In genomic region chr4:43550981-43551627, GRCh38 we compare ENCODE assay signal across 32 cellular contexts.
"Had no signal": no experiment of that assay in that cellular context is flagged by ENCODE, and none has a peak within 500 bp of the region (broad histone marks: within the 10 kb centered on the region; RNA-seq: fewer than 3 reads in every experiment).

No MANE protein-coding gene starts in this region.

- ATAC-seq: activated CD4-positive, alpha-beta T cell treated with anti-CD3 and anti-CD28 coated beads for 36 hours; activated CD8-positive, alpha-beta memory T cell treated with anti-CD3 and anti-CD28 coated beads, Interleukin-2, amount 10 ng/mL, durations not matched to agents 7 days and 5 days; activated CD8-positive, alpha-beta T cell treated with anti-CD3 and anti-CD28 coated beads, Interleukin-2, amount 10 ng/mL, durations not matched to agents 7 days and 5 days; activated naive CD8-positive, alpha-beta T cell treated with anti-CD3 and anti-CD28 coated beads, Interleukin-2, amount 50 U/mL, for 24 hours; body of pancreas; gastroesophageal sphincter; T-helper 17 cell had no signal

- FAIRE-seq: endometrium, endothelial cell of umbilical vein had no signal

- H3K36me3 Mint-ChIP-seq: activated CD4-positive, alpha-beta memory T cell treated with anti-CD3 and anti-CD28 coated beads for 36 hours; activated CD8-positive, alpha-beta memory T cell treated with anti-CD3 and anti-CD28 coated beads, Interleukin-2, amount 10 ng/mL, durations not matched to agents 7 days and 5 days; activated naive CD8-positive, alpha-beta T cell treated with anti-CD3 and anti-CD28 coated beads for 36 hours had no signal

- H3K4me3 ChIP-seq: adrenal gland, body of pancreas, colonic mucosa, esophagus squamous epithelium, gastroesophageal sphincter had no signal

- H3K4me1 Mint-ChIP-seq: activated CD4-positive, alpha-beta T cell treated with anti-CD3 and anti-CD28 coated beads for 36 hours; activated CD4-positive, alpha-beta T cell treated with anti-CD3 and anti-CD28 coated beads, Interleukin-2, amount 10 ng/mL, durations not matched to agents 24 days and 14 days; activated CD8-positive, alpha-beta memory T cell treated with anti-CD3 and anti-CD28 coated beads, Interleukin-2, amount 10 ng/mL, durations not matched to agents 7 days and 5 days; activated naive CD4-positive, alpha-beta T cell treated with anti-CD3 and anti-CD28 coated beads, Interleukin-2, amount 50 U/mL, for 24 hours; activated naive CD8-positive, alpha-beta T cell treated with anti-CD3 and anti-CD28 coated beads for 36 hours; activated naive CD8-positive, alpha-beta T cell treated with anti-CD3 and anti-CD28 coated beads, Interleukin-2, amount 50 U/mL, for 24 hours; T-helper 17 cell had no signal

- H3K27ac ChIP-seq: adrenal gland, body of pancreas, colonic mucosa, epithelial cell of prostate, esophagus squamous epithelium, gastroesophageal sphincter had no signal

- H3K36me3 ChIP-seq: adrenal gland, colonic mucosa, esophagus squamous epithelium, gastroesophageal sphincter had no signal

- H3K27ac Mint-ChIP-seq: activated CD4-positive, alpha-beta memory T cell treated with anti-CD3 and anti-CD28 coated beads for 36 hours; activated CD4-positive, alpha-beta T cell treated with anti-CD3 and anti-CD28 coated beads for 36 hours; activated CD4-positive, alpha-beta T cell treated with anti-CD3 and anti-CD28 coated beads, Interleukin-2, amount 10 ng/mL, durations not matched to agents 24 days and 14 days; activated CD8-positive, alpha-beta memory T cell treated with anti-CD3 and anti-CD28 coated beads, Interleukin-2, amount 10 ng/mL, durations not matched to agents 7 days and 5 days; activated CD8-positive, alpha-beta T cell treated with anti-CD3 and anti-CD28 coated beads, Interleukin-2, amount 10 ng/mL, durations not matched to agents 7 days and 5 days; activated naive CD4-positive, alpha-beta T cell treated with anti-CD3 and anti-CD28 coated beads for 36 hours; activated naive CD4-positive, alpha-beta T cell treated with anti-CD3 and anti-CD28 coated beads, Interleukin-2, amount 50 U/mL, for 24 hours; activated naive CD8-positive, alpha-beta T cell treated with anti-CD3 and anti-CD28 coated beads for 36 hours; activated naive CD8-positive, alpha-beta T cell treated with anti-CD3 and anti-CD28 coated beads, Interleukin-2, amount 50 U/mL, for 24 hours; activated T-helper 1 cell treated with anti-CD3 and anti-CD28 coated beads, Interleukin-12 subunit alpha, Interleukin-12 subunit beta, Interleukin-2, Interleukin-4 antibody, amounts not matched to agents 30 ng/mL and 10 ng/mL and 1 ng/mL, durations not matched to agents 14 hours and 24 hours and 36 hours; T-helper 17 cell; T-helper 2 cell treated with Interferon-gamma antibody and Interleukin-4, amounts not matched to agents 5 μg/mL and 100 μg/mL, for 36 hours had no signal

- H3K27me3 ChIP-seq: adrenal gland, body of pancreas, colonic mucosa, esophagus squamous epithelium, gastroesophageal sphincter had no signal

- H3K9me3 ChIP-seq: adrenal gland, body of pancreas, colonic mucosa had no signal

- H3K4me3 Mint-ChIP-seq: activated CD4-positive, alpha-beta memory T cell treated with anti-CD3 and anti-CD28 coated beads for 36 hours; activated CD4-positive, alpha-beta T cell treated with anti-CD3 and anti-CD28 coated beads for 36 hours; activated CD4-positive, alpha-beta T cell treated with anti-CD3 and anti-CD28 coated beads, Interleukin-2, amount 10 ng/mL, durations not matched to agents 24 days and 14 days; activated CD8-positive, alpha-beta memory T cell treated with anti-CD3 and anti-CD28 coated beads, Interleukin-2, amount 10 ng/mL, durations not matched to agents 7 days and 5 days; activated CD8-positive, alpha-beta T cell treated with anti-CD3 and anti-CD28 coated beads, Interleukin-2, amount 10 ng/mL, durations not matched to agents 7 days and 5 days; activated naive CD4-positive, alpha-beta T cell treated with anti-CD3 and anti-CD28 coated beads for 36 hours; activated naive CD4-positive, alpha-beta T cell treated with anti-CD3 and anti-CD28 coated beads, Interleukin-2, amount 50 U/mL, for 24 hours; activated naive CD8-positive, alpha-beta T cell treated with anti-CD3 and anti-CD28 coated beads for 36 hours; activated naive CD8-positive, alpha-beta T cell treated with anti-CD3 and anti-CD28 coated beads, Interleukin-2, amount 50 U/mL, for 24 hours; activated T-helper 1 cell treated with anti-CD3 and anti-CD28 coated beads, Interleukin-12 subunit alpha, Interleukin-12 subunit beta, Interleukin-2, Interleukin-4 antibody, amounts not matched to agents 30 ng/mL and 10 ng/mL and 1 ng/mL, durations not matched to agents 14 hours and 24 hours and 36 hours; T-helper 17 cell; T-helper 2 cell treated with Interferon-gamma antibody and Interleukin-4, amounts not matched to agents 5 μg/mL and 100 μg/mL, for 36 hours had no signal

- DNase-seq: activated CD4-positive, alpha-beta memory T cell treated with anti-CD3 and anti-CD28 coated beads for 36 hours; activated CD4-positive, alpha-beta T cell treated with anti-CD3 and anti-CD28 coated beads for 36 hours; activated CD4-positive, alpha-beta T cell treated with anti-CD3 and anti-CD28 coated beads, Interleukin-2, amount 10 ng/mL, durations not matched to agents 24 days and 14 days; activated CD4-positive, CD25-positive, alpha-beta regulatory T cell; activated CD4-positive, CD25-positive, alpha-beta regulatory T cell treated with anti-CD3 and anti-CD28 coated beads, Interleukin-2, amount 50 U/mL, for 72 hours; activated CD8-positive, alpha-beta memory T cell treated with anti-CD3 and anti-CD28 coated beads, Interleukin-2, amount 10 ng/mL, durations not matched to agents 7 days and 5 days; activated CD8-positive, alpha-beta memory T cell treated with anti-CD3 and anti-CD28 coated beads, Interleukin-2, amount 50 U/mL, for 4 hours; activated CD8-positive, alpha-beta T cell treated with anti-CD3 and anti-CD28 coated beads, Interleukin-2, amount 10 ng/mL, durations not matched to agents 7 days and 5 days; activated naive CD4-positive, alpha-beta T cell treated with anti-CD3 and anti-CD28 coated beads for 36 hours; activated naive CD8-positive, alpha-beta T cell treated with anti-CD3 and anti-CD28 coated beads for 36 hours; activated naive CD8-positive, alpha-beta T cell treated with anti-CD3 and anti-CD28 coated beads, Interleukin-2, amount 50 U/mL, for 24 hours; activated T-cell treated with anti-CD3 and anti-CD28 coated beads, Interleukin-2, amount 50 U/mL, for 1 hour; activated T-cell treated with anti-CD3 and anti-CD28 coated beads, Interleukin-2, amount 50 U/mL, for 48 hours; adrenal gland; amygdala; aorta; body of pancreas; caudate nucleus; colonic mucosa; effector CD8-positive, alpha-beta T cell; esophagus squamous epithelium; foreskin melanocyte; T-helper 1 cell; T-helper 17 cell; T1000 had no signal

- H3K27me3 Mint-ChIP-seq: activated CD4-positive, alpha-beta memory T cell treated with anti-CD3 and anti-CD28 coated beads for 36 hours; activated CD4-positive, alpha-beta T cell treated with anti-CD3 and anti-CD28 coated beads for 36 hours; activated CD4-positive, alpha-beta T cell treated with anti-CD3 and anti-CD28 coated beads, Interleukin-2, amount 10 ng/mL, durations not matched to agents 24 days and 14 days; activated CD8-positive, alpha-beta memory T cell treated with anti-CD3 and anti-CD28 coated beads, Interleukin-2, amount 10 ng/mL, durations not matched to agents 7 days and 5 days; activated naive CD4-positive, alpha-beta T cell treated with anti-CD3 and anti-CD28 coated beads, Interleukin-2, amount 50 U/mL, for 24 hours; activated naive CD8-positive, alpha-beta T cell treated with anti-CD3 and anti-CD28 coated beads for 36 hours; activated naive CD8-positive, alpha-beta T cell treated with anti-CD3 and anti-CD28 coated beads, Interleukin-2, amount 50 U/mL, for 24 hours; T-helper 17 cell had no signal

- H3K4me1 ChIP-seq: adrenal gland, body of pancreas, colonic mucosa, esophagus squamous epithelium, gastroesophageal sphincter had no signal
